ENCODE assay signal across 25 cellular contexts in the genomic region with DNA sequence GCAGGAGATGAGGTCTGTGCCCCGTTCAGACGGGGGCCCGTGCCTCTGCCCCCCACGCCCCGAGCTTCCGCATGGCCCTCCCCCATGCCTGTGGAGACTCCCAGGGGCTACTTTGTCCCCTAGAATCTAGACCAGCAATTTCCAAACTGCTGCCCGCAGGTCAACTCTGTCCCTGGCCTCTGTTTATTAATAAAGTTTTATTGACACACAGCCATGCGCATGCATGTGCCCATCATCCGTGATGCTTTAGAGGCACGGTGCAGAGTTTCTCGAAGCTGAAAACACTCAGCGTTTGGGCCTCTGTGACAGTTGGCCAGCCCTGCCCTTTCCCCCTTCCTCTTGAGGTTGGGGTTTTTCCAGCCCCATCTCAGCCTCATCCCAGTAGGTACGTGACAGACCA.
DNase-seq lines count a peak whose midpoint lies in the region; ATAC-seq, FAIRE-seq and TF ChIP-seq lines count a peak whose summit lies in the region.
"Had no signal": no experiment of that assay in that cellular context is flagged by ENCODE, and none has a peak within 500 bp of the region (broad histone marks: within the 10 kb centered on the region; RNA-seq: fewer than 3 reads in every experiment).

No MANE protein-coding gene starts in this region.

- H3K4ac ChIP-seq in H1 (replicated peaks; ENCODE audit: insufficient read length, low read depth, low read length): no peak overlapping the region

- H2AFZ ChIP-seq in HepG2 (ENCODE audit: low read length): no peak overlapping the region
- no peak overlapping the region for H2AFZ ChIP-seq in GM12878 (ENCODE audit: control insufficient read depth, low read depth, low read length)
- H2AFZ ChIP-seq in H1 (ENCODE audit: low read length): no peak overlapping the region

- no peaks in the 10 kb centered on the region; the same call in 1 of the 2 replicates for H3K79me1 ChIP-seq in H1 (ENCODE audit: low read depth, low read length)

- no peak for TF ChIP-seq CTCF in HepG2 (CRISPR knock-in tag; IDR thresholded peaks at IDR 0.05)
- TF ChIP-seq CTCF in right lobe of liver (IDR thresholded peaks at IDR 0.05): no peak
- TF ChIP-seq CTCF in GM12878 (IDR thresholded peaks at IDR 0.05 in 2 of 3, conservative IDR thresholded peaks at IDR 0.05 in 1 of 3; ENCODE audit: control insufficient read depth in 2 of 3, extremely low read depth in 1 of 3, insufficient read depth in 1 of 3, low read depth in 3 of 3, low read length in 3 of 3): no peak
- TF ChIP-seq CTCF in H1 (IDR thresholded peaks at IDR 0.05; ENCODE audit: control extremely low read depth in 1 of 3, insufficient read depth in 1 of 3, low read depth in 1 of 3, low read length in 3 of 3): no peak

- no TSS peak for BruUV-seq in HepG2 (replicated peaks; lab: Mats Ljungman, UMichigan)
- no TSS peak for BruUV-seq in GM12878 (replicated peaks; lab: Mats Ljungman, UMichigan)

- RAD21 ChIA-PET in GM12878 (lab: Charles Lee; ENCODE audit: unreplicated experiment): no interaction called here

- no peak overlapping the region for H3K14ac ChIP-seq in H1 (ENCODE audit: insufficient read length)

- H3K23me2 ChIP-seq in H1 (ENCODE audit: low read depth, low read length): no peaks in the 10 kb centered on the region

- H3K4me3 ChIP-seq in HepG2 (replicated peaks in 1 of 3; ENCODE audit: insufficient read depth in 1 of 3, low read depth in 2 of 3, low read length in 3 of 3): no peak overlapping the region
- no peak overlapping the region for H3K4me3 ChIP-seq in right lobe of liver
- no peak overlapping the region for H3K4me3 ChIP-seq in GM12878
- H3K4me3 ChIP-seq in H1 (ENCODE audit: extremely low read depth in 1 of 4, insufficient read depth in 2 of 4, low read depth in 3 of 4, low read length in 4 of 4): no peak overlapping the region
- H3K4me3 ChIP-seq: BLaER1 had no signal

- no peak overlapping the region for H2BK5ac ChIP-seq in H1 (ENCODE audit: low read depth, low read length)

- H3K27me3 ChIP-seq in HepG2 (ENCODE audit: control insufficient read depth in 1 of 2, insufficient read depth in 2 of 2, low read length in 2 of 2): no peaks in the 10 kb centered on the region; a peak in 1 of 5 replicates
- no peaks in the 10 kb centered on the region for H3K27me3 ChIP-seq in right lobe of liver
- no peaks in the 10 kb centered on the region for H3K27me3 ChIP-seq in GM12878 (replicated peaks in 1 of 2; ENCODE audit: control insufficient read depth in 2 of 2, insufficient read depth in 2 of 2, low read length in 1 of 2)
- H3K27me3 ChIP-seq in H1 (replicated peaks in 1 of 4; ENCODE audit: control insufficient read depth in 3 of 4, extremely low read depth in 1 of 4, insufficient read depth in 3 of 4, low read length in 3 of 4): no peaks in the 10 kb centered on the region
- H3K27me3 ChIP-seq: BE2C, BLaER1 had no signal

- no peak overlapping the region for H4K5ac ChIP-seq in H1 (ENCODE audit: insufficient read length, low read depth, low read length)

- in situ Hi-C loops in HepG2 (cut with HindIII; ENCODE audit: extremely low pct_ligation_motif_present, low pct_unique_long_range_greater_than_20kb) (no loop called here), GM12878 (cut with MboI) (no loop called here)

- SMC1A ChIA-PET in GM12878 (lab: Charles Lee; ENCODE audit: uncharacterized antibody, unreplicated experiment): no interaction called here

- POLR2A ChIA-PET in HepG2 (lab: Yijun Ruan, JAX): no interaction called here
- POLR2A ChIA-PET in GM12878 (lab: Charles Lee): no interaction called here
- POLR2A ChIA-PET in H1 (lab: Charles Lee; ENCODE audit: partially characterized antibody): no interaction called here

- H3K56ac ChIP-seq in H1 (replicated peaks; ENCODE audit: insufficient read length, low read depth, low read length): no peak overlapping the region

- intact Hi-C loops in HepG2 (cut with micrococcal nuclease; ENCODE audit: unreplicated experiment): no loop called here
- intact Hi-C loops in right lobe of liver (cut with DNase I): no loop called here
- intact Hi-C loops in GM12878 (cut with micrococcal nuclease; ENCODE audit: unreplicated experiment): no loop called here

- no peak overlapping the region for H4K91ac ChIP-seq in H1 (replicated peaks; ENCODE audit: insufficient read length, low read length)

- H3K4me1 ChIP-seq in HepG2 (ENCODE audit: insufficient read depth, low read length): peaks cover 15% of the 10 kb centered on the region
- peaks cover 0 to 19% (median 4%) of the 10 kb centered on the region in 4 donors for H3K4me1 ChIP-seq in right lobe of liver
- no peaks in the 10 kb centered on the region for H3K4me1 ChIP-seq in GM12878 (ENCODE audit: control insufficient read depth, insufficient read depth, low read length)
- H3K4me1 ChIP-seq in H1 (replicated peaks in 1 of 4; ENCODE audit: control insufficient read depth in 3 of 4, insufficient read depth in 4 of 4, low read length in 3 of 4): peaks cover 0 to 22% (median 14%) of the 10 kb centered on the region in 4 experiments; a peak in 6 of 7 replicates
- H3K4me1 ChIP-seq: BLaER1 had no signal

- no peak for TF ChIP-seq RAD21 in HepG2 (CRISPR knock-in tag; IDR thresholded peaks at IDR 0.05)
- no peak for TF ChIP-seq RAD21 in GM12878 (IDR thresholded peaks at IDR 0.05; ENCODE audit: insufficient read depth, low read depth, low read length)
- no peak for TF ChIP-seq RAD21 in H1 (IDR thresholded peaks at IDR 0.05 in 1 of 2, conservative IDR thresholded peaks at IDR 0.05 in 1 of 2; ENCODE audit: low read depth in 2 of 2, low read length in 2 of 2)

- TF ChIP-seq POLR2A in HepG2 (IDR thresholded peaks at IDR 0.05; ENCODE audit: insufficient read depth in 1 of 2, low read depth in 2 of 2, low read length in 2 of 2) (no peak), right lobe of liver (IDR thresholded peaks at IDR 0.05) (no peak), GM12878 (IDR thresholded peaks at IDR 0.05; ENCODE audit: low read depth, low read length) (no peak), H1 (IDR thresholded peaks at IDR 0.05; ENCODE audit: control extremely low read depth in 1 of 2, low read depth in 2 of 2, low read length in 2 of 2) (no peak)

- CTCF ChIA-PET in HepG2 (lab: Yijun Ruan, JAX; ENCODE audit: low intra/inter-chr PET ratio, low total read pairs) (no interaction called here), GM12878 (lab: Yijun Ruan, JAX) (no interaction called here), H1 (lab: Charles Lee; ENCODE audit: partially characterized antibody) (interaction anchor here (0.6 to 9.5 kb wide), 16 partner anchors 9 to 1175 kb away, joined by 3 to 73 read pairs (median 6); no protein-coding TSS in a partner anchor)

- H4K20me1 ChIP-seq in HepG2 (ENCODE audit: insufficient read depth, low read length): peaks cover 4% of the 10 kb centered on the region; the same call in 1 of the 2 replicates
- H4K20me1 ChIP-seq in GM12878 (ENCODE audit: control insufficient read depth, insufficient read depth): no peaks in the 10 kb centered on the region
- peaks cover 0 to 3% of the 10 kb centered on the region in 2 experiments for H4K20me1 ChIP-seq in H1 (replicated peaks in 1 of 2; ENCODE audit: control insufficient read depth in 1 of 2, insufficient read depth in 2 of 2, low read length in 2 of 2)

- H3K23ac ChIP-seq in H1 (ENCODE audit: insufficient read length): no peak overlapping the region

- H3K9me3 ChIP-seq in HepG2 (ENCODE audit: low read length): no peaks in the 10 kb centered on the region
- H3K9me3 ChIP-seq in right lobe of liver: no peaks in the 10 kb centered on the region
- H3K9me3 ChIP-seq in GM12878 (replicated peaks; ENCODE audit: control insufficient read depth, insufficient read depth, low read length): no peaks in the 10 kb centered on the region
- no peaks in the 10 kb centered on the region for H3K9me3 ChIP-seq in H1 (ENCODE audit: insufficient read depth in 2 of 2, low read depth in 1 of 2, low read length in 1 of 2)
- H3K9me3 ChIP-seq: BE2C, BLaER1 had no signal

- no peak overlapping the region for H3K18ac ChIP-seq in H1 (ENCODE audit: extremely low read depth, low read length)

- H2BK15ac ChIP-seq in H1 (ENCODE audit: low read length): no peak overlapping the region

- 0 out of 2 replicates have a peak overlapping the region, but pooled peaks have one; percentile 41 for H2AK5ac ChIP-seq in H1 (ENCODE audit: low read depth, low read length)

- H2BK120ac ChIP-seq in H1 (replicated peaks; ENCODE audit: low read depth, low read length): no peak overlapping the region

- FAIRE-seq in HepG2 (lab: Jason Lieb, UNC): no peak
- no peak for FAIRE-seq in GM12878 (lab: Jason Lieb, UNC)
- FAIRE-seq in H1 (lab: Jason Lieb, UNC): no peak
- FAIRE-seq: A204.1, GM12891, GM19239 had no signal

- no peak overlapping the region for H3K4me2 ChIP-seq in HepG2 (ENCODE audit: low read depth, low read length)
- H3K4me2 ChIP-seq in GM12878 (ENCODE audit: control insufficient read depth, insufficient read depth): no peak overlapping the region
- no peak overlapping the region for H3K4me2 ChIP-seq in H1 (ENCODE audit: insufficient read depth in 1 of 2, low read depth in 2 of 2, low read length in 2 of 2)
- H3K4me2 ChIP-seq: BLaER1 had no signal

- H3K79me2 ChIP-seq in HepG2 (ENCODE audit: insufficient read depth, low read length): no peaks in the 10 kb centered on the region
- H3K79me2 ChIP-seq in GM12878 (ENCODE audit: control insufficient read depth, insufficient read depth, low read length): no peaks in the 10 kb centered on the region
- no peaks in the 10 kb centered on the region for H3K79me2 ChIP-seq in H1 (ENCODE audit: control insufficient read depth in 1 of 2, insufficient read depth in 2 of 2, low read length in 2 of 2)

- no peak overlapping the region for H2BK20ac ChIP-seq in H1 (ENCODE audit: low read length)

- DNase-seq in HepG2 (ENCODE audit: low spot score) (no peak), right lobe of liver (no peak), GM12878 (ENCODE audit: low read depth, low spot score) (no peak), H1 (ENCODE audit: low read depth in 1 of 2, low spot score in 2 of 2) (no peak), ecto neural progenitor cell (ENCODE audit: low spot score) (no peak), NCI-H1417 treated with DMSO at 0.1 percent for 48 hours (lab: John Stamatoyannopoulos, UW) (no peak)
- DNase-seq: 8988T; ACHN; BE2C; CD4-positive, alpha-beta memory T cell; CD4-positive, CD25-positive, alpha-beta regulatory T cell; CD8-positive, alpha-beta memory T cell; COR-L47; DMS 273 treated with DMSO at 0.1 percent for 48 hours; DMS153; DMS53; DMS79; DND-41; EL; GDM1 had no signal

- WGBS in HepG2 (ENCODE audit: low lambda C conversion rate): 96% methylated on average over 13 of the region's 13 CpGs
- 92% methylated on average over 7 of the region's 13 CpGs for WGBS in right lobe of liver (ENCODE audit: insufficient coverage, low coverage, low lambda C conversion rate, missing lambda C conversion rate)
- over 99% methylated on average over 10 of the region's 13 CpGs for WGBS in GM12878 (ENCODE audit: insufficient coverage, insufficient replicate concordance, low lambda C conversion rate, missing lambda C conversion rate)
- WGBS in H1 (ENCODE audit: extremely low coverage in 1 of 2, insufficient coverage in 1 of 2, insufficient read length in 1 of 2, insufficient replicate concordance in 2 of 2, low coverage in 1 of 2, low lambda C conversion rate in 2 of 2, missing lambda C conversion rate in 1 of 2), 2 experiments: 87% methylated on average over 13 of the region's 13 CpGs; no CpG with 5 or more reads in 1 of the 2 experiments

- peaks cover 4 to 34% of the 10 kb centered on the region in 2 experiments; a peak in 3 of 5 replicates for H3K36me3 ChIP-seq in HepG2 (replicated peaks in 1 of 2; ENCODE audit: control insufficient read depth in 1 of 2, insufficient read depth in 2 of 2, low read length in 2 of 2)
- H3K36me3 ChIP-seq in right lobe of liver: peaks cover 0 to 12% (median 0%) of the 10 kb centered on the region in 4 donors
- H3K36me3 ChIP-seq in GM12878 (ENCODE audit: control insufficient read depth in 2 of 2, insufficient read depth in 2 of 2, low read length in 1 of 2): peaks cover 1 to 7% of the 10 kb centered on the region in 2 experiments; a peak in 3 of 4 replicates
- H3K36me3 ChIP-seq in H1 (ENCODE audit: control insufficient read depth in 2 of 4, insufficient read depth in 4 of 4, low read length in 3 of 4): no peaks in the 10 kb centered on the region

- ATAC-seq in HepG2 (no peak), right lobe of liver (no peak), GM12878 (no peak), GM21381 (IDR thresholded peaks at IDR 0.05; ENCODE audit: unreplicated experiment) (no peak)

- H3K9ac ChIP-seq in HepG2 (ENCODE audit: insufficient read depth, low read depth, low read length) (no peak overlapping the region), GM12878 (ENCODE audit: control insufficient read depth, insufficient read depth, low read length) (no peak overlapping the region), H1 (replicated peaks in 1 of 4; ENCODE audit: extremely low read depth in 1 of 4, low read depth in 3 of 4, low read length in 3 of 4) (no peak overlapping the region)
- H3K9ac ChIP-seq: BLaER1 had no signal

- TF ChIP-seq EP300 in HepG2 (IDR thresholded peaks at IDR 0.05; ENCODE audit: low read depth in 2 of 2, low read length in 2 of 2) (no peak), HepG2 (CRISPR knock-in tag; IDR thresholded peaks at IDR 0.05; ENCODE audit: borderline replicate concordance) (no peak), GM12878 (IDR thresholded peaks at IDR 0.05; ENCODE audit: borderline replicate concordance in 1 of 2, control insufficient read depth in 1 of 2, low read depth in 2 of 2, low read length in 2 of 2) (no peak), H1 (IDR thresholded peaks at IDR 0.05; ENCODE audit: borderline replicate concordance in 1 of 2, low read depth in 2 of 2, low read length in 2 of 2) (no peak)

- H3K27ac ChIP-seq in HepG2 (ENCODE audit: extremely low read length, insufficient read depth, low read length): no peak overlapping the region
- no peak overlapping the region for H3K27ac ChIP-seq in right lobe of liver
- H3K27ac ChIP-seq in GM12878 (ENCODE audit: control insufficient read depth, insufficient read depth): no peak overlapping the region
- no peak overlapping the region for H3K27ac ChIP-seq in H1 (ENCODE audit: low read depth, low read length)
- H3K27ac ChIP-seq: BLaER1 had no signal

- no peak overlapping the region for H4K8ac ChIP-seq in H1 (ENCODE audit: extremely low read depth, insufficient read depth, low read length)

- H2BK12ac ChIP-seq in H1 (ENCODE audit: low read depth, low read length): no peak overlapping the region
